33 cellular contexts compared by ENCODE assay signal in the genomic region with DNA sequence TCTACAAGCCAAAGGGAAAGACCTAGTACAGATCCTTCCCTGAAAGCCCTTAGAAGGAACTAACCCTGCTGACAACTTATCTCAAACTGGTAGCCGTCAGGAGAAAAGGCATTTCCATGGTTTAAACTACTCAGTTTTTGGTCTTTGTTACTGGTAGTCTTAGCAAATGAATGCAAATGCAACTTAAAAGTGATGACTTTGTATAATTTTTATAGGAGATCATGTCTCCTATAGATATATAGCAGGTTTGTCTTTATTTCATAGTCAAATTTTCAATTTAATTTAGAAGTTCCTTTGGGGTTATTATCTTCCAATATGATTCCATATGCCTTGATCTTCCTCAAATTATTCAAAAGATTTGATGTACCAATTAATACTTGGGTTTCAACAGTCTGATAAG.
"Had no signal": no experiment of that assay in that cellular context is flagged by ENCODE, and none has a peak within 500 bp of the region (broad histone marks: within the 10 kb centered on the region; RNA-seq: fewer than 3 reads in every experiment).

No MANE protein-coding gene starts in this region.

- H3K27ac ChIP-seq: adrenal gland, ascending aorta, body of pancreas, brain microvascular endothelial cell, breast epithelium, cardiac muscle cell had no signal

- H3K9me3 ChIP-seq: adrenal gland, ascending aorta, body of pancreas, breast epithelium had no signal

- H3K27me3 ChIP-seq: adrenal gland, ascending aorta, body of pancreas, brain microvascular endothelial cell, breast epithelium, cardiac muscle cell had no signal

- H3K36me3 ChIP-seq: adrenal gland, ascending aorta, brain microvascular endothelial cell, breast epithelium, cardiac muscle cell had no signal

- H3K4me3 ChIP-seq: adrenal gland, ascending aorta, body of pancreas, breast epithelium, cardiac muscle cell had no signal

- DNase-seq: activated effector memory CD4-positive, alpha-beta T cell treated with anti-CD3 and anti-CD28 coated beads, Interleukin-2, amount 50 U/mL, for 16 hours; activated effector memory CD4-positive, alpha-beta T cell treated with Interleukin-2 at 50 U/mL for 16 hours; activated gamma-delta T cell; activated gamma-delta T cell treated with Interleukin-2 at 50 U/mL for 16 hours; activated naive CD4-positive, alpha-beta T cell; activated naive CD4-positive, alpha-beta T cell treated with anti-CD3 and anti-CD28 coated beads for 36 hours; activated naive CD4-positive, alpha-beta T cell treated with anti-CD3 and anti-CD28 coated beads, Interleukin-2, amount 10 ng/mL, durations not matched to agents 7 days and 5 days; activated naive CD4-positive, alpha-beta T cell treated with anti-CD3 and anti-CD28 coated beads, Interleukin-2, amount 50 U/mL, for 16 hours; activated naive CD4-positive, alpha-beta T cell treated with Interleukin-2 at 50 U/mL for 16 hours; activated naive CD8-positive, alpha-beta T cell treated with anti-CD3 and anti-CD28 coated beads for 36 hours; activated naive CD8-positive, alpha-beta T cell treated with anti-CD3 and anti-CD28 coated beads, Interleukin-2, amount 10 ng/mL, durations not matched to agents 7 days and 5 days; activated naive CD8-positive, alpha-beta T cell treated with anti-CD3 and anti-CD28 coated beads, Interleukin-2, amount 50 U/mL, for 24 hours; activated T-cell treated with anti-CD3 and anti-CD28 coated beads, Interleukin-2, amount 50 U/mL, for 1 hour; activated T-cell treated with anti-CD3 and anti-CD28 coated beads, Interleukin-2, amount 50 U/mL, for 24 hours; activated T-cell treated with anti-CD3 and anti-CD28 coated beads, Interleukin-2, amount 50 U/mL, for 4 hours; activated T-cell treated with anti-CD3 and anti-CD28 coated beads, Interleukin-2, amount 50 U/mL, for 48 hours; activated T-cell treated with anti-CD3 and anti-CD28 coated beads, Interleukin-2, amount 50 U/mL, for 72 hours; adrenal gland; amniotic stem cell; amygdala; anterior cingulate cortex; aorta; body of pancreas; brain microvascular endothelial cell; caudate nucleus; central memory CD4-positive, alpha-beta T cell; cerebellar nuclear complex had no signal

- H3K4me1 ChIP-seq: adrenal gland, ascending aorta, body of pancreas, breast epithelium had no signal

- ATAC-seq: activated naive CD4-positive, alpha-beta T cell treated with anti-CD3 and anti-CD28 coated beads, Interleukin-2, amount 50 U/mL, for 72 hours; activated naive CD8-positive, alpha-beta T cell treated with anti-CD3 and anti-CD28 coated beads, Interleukin-2, amount 50 U/mL, for 24 hours; activated T-cell treated with anti-CD3 and anti-CD28 coated beads, Interleukin-2, amount 50 U/mL, for 4 hours; activated T-cell treated with anti-CD3 and anti-CD28 coated beads, Interleukin-2, amount 50 U/mL, for 72 hours; activated T-helper 17 cell treated with anti-CD3 and anti-CD28 coated beads, Interleukin-2, amount 50 U/mL, for 72 hours; body of pancreas had no signal

- FAIRE-seq: bronchial epithelial cell had no signal
